In genomic region chr9:33295571-33295970, GRCh38 we compare ENCODE assay signal across 13 cellular contexts. TPM values are rescaled to one million over a fixed set of nuclear protein-coding genes. Genes with fewer than 3 reads are reported as not detected.
DNase-seq lines count a peak whose midpoint lies in the region; ATAC-seq, FAIRE-seq and TF ChIP-seq lines count a peak whose summit lies in the region.
"Had no signal": no experiment of that assay in that cellular context is flagged by ENCODE, and none has a peak within 500 bp of the region (broad histone marks: within the 10 kb centered on the region; RNA-seq: fewer than 3 reads in every experiment).

No MANE protein-coding gene starts in this region.

- H3K4me2 ChIP-seq in GM12878 (ENCODE audit: control insufficient read depth, insufficient read depth) = peak overlapping the region; percentile 90

- BruUV-seq in GM12878 (replicated peaks; lab: Mats Ljungman, UMichigan) = no TSS peak

- in situ Hi-C loops in GM12878 (cut with MboI) = loop anchor here (5.0 kb wide), 1 partner anchor 48 kb away; no protein-coding TSS in a partner anchor

- TF ChIP-seq EP300 in GM12878 (IDR thresholded peaks at IDR 0.05; ENCODE audit: borderline replicate concordance in 1 of 2, control insufficient read depth in 1 of 2, low read depth in 2 of 2, low read length in 2 of 2) = no peak; a peak in 1 of 4 replicates

- peak overlapping the region; percentile 46 for H3K9ac ChIP-seq in GM12878 (ENCODE audit: control insufficient read depth, insufficient read depth, low read length)

- no peak for TF ChIP-seq RAD21 in GM12878 (IDR thresholded peaks at IDR 0.05; ENCODE audit: insufficient read depth, low read depth, low read length)

- no peaks in the 10 kb centered on the region for H3K9me3 ChIP-seq in GM12878 (replicated peaks; ENCODE audit: control insufficient read depth, insufficient read depth, low read length)

- peaks cover 31% of the 10 kb centered on the region for H3K4me1 ChIP-seq in GM12878 (ENCODE audit: control insufficient read depth, insufficient read depth, low read length)

- POLR2A ChIA-PET in GM12878 (lab: Charles Lee) = interaction anchor here (0.9 kb wide), 1 partner anchor 178 kb away, joined by 4 read pairs; the partner anchor contains the start of gene NOL6

- CTCF ChIA-PET in GM12878 (lab: Yijun Ruan, JAX) = interaction anchor here (1.1 to 3.6 kb wide), 2 partner anchors 9 to 23 kb away, joined by 3 to 32 read pairs; no protein-coding TSS in a partner anchor

- SMC1A ChIA-PET in GM12878 (lab: Charles Lee; ENCODE audit: uncharacterized antibody, unreplicated experiment) = interaction anchor here (0.7 to 1.3 kb wide), 2 partner anchors 9 to 158 kb away, joined by 3 read pairs; no protein-coding TSS in a partner anchor

- FAIRE-seq in GM12878 (lab: Jason Lieb, UNC) = peak; percentile 84
- FAIRE-seq: astrocyte had no signal

- TF ChIP-seq POLR2A in GM12878 (IDR thresholded peaks at IDR 0.05; ENCODE audit: low read depth, low read length) = no peak

- H3K4me3 ChIP-seq in GM12878 = peak overlapping the region; percentile 67
- H3K4me3 ChIP-seq in dorsolateral prefrontal cortex = peak overlapping the region in 12 of 59 donors; percentile 1 to 19 (median 12)
- H3K4me3 ChIP-seq: lung had no signal

- 1% methylated on average over 2 of the region's 2 CpGs for WGBS in GM12878 (ENCODE audit: insufficient coverage, insufficient replicate concordance, low lambda C conversion rate, missing lambda C conversion rate)

- H3K79me2 ChIP-seq in GM12878 (ENCODE audit: control insufficient read depth, insufficient read depth, low read length) = peaks cover 97% of the 10 kb centered on the region

- TF ChIP-seq CTCF in GM20000 (IDR thresholded peaks at IDR 0.05; ENCODE audit: extremely low read depth, missing control alignments) (no peak), GM12878 (IDR thresholded peaks at IDR 0.05 in 2 of 3, conservative IDR thresholded peaks at IDR 0.05 in 1 of 3; ENCODE audit: control insufficient read depth in 2 of 3, extremely low read depth in 1 of 3, insufficient read depth in 1 of 3, low read depth in 3 of 3, low read length in 3 of 3) (no peak), dorsolateral prefrontal cortex (IDR thresholded peaks at IDR 0.05 in 54 of 56, conservative IDR thresholded peaks at IDR 0.05 in 2 of 56; ENCODE audit: low read depth in 1 of 56, partially characterized antibody in 56 of 56) (no peak)

- peak overlapping the region; percentile 77 for H3K27ac ChIP-seq in GM12878 (ENCODE audit: control insufficient read depth, insufficient read depth)
- peak overlapping the region in 5 of 59 donors; percentile 9 to 41 (median 22) for H3K27ac ChIP-seq in dorsolateral prefrontal cortex

- ATAC-seq in GM18499 (IDR thresholded peaks at IDR 0.05; ENCODE audit: insufficient read depth, unreplicated experiment) = peak; percentile 32
- peak; percentile 37 for ATAC-seq in HG03378 (IDR thresholded peaks at IDR 0.05; ENCODE audit: unreplicated experiment)
- ATAC-seq in GM12878 = peak; percentile 60

- intact Hi-C loops in GM12878 (cut with micrococcal nuclease; ENCODE audit: unreplicated experiment) = loop anchor here (10.0 kb wide), 1 partner anchor 131 kb away; the partner anchor contains the start of gene B4GALT1
- intact Hi-C loops in dorsolateral prefrontal cortex (cut with DNase I) = no loop called here

- RAD21 ChIA-PET in GM12878 (lab: Charles Lee; ENCODE audit: unreplicated experiment) = interaction anchor here (2.9 kb wide), 1 partner anchor 8 kb away, joined by 13 read pairs; no protein-coding TSS in a partner anchor

- H2AFZ ChIP-seq in GM12878 (ENCODE audit: control insufficient read depth, low read depth, low read length) = no peak overlapping the region

- DNase-seq in GM20000 (ENCODE audit: low spot score) = peak; percentile 59
- peak; percentile 43 for DNase-seq in GM12878 (ENCODE audit: low read depth, low spot score)
- DNase-seq in putamen (ENCODE audit: low spot score) = no peak
- no peak for DNase-seq in T1000 (lab: John Stamatoyannopoulos, UW)
- no peak for DNase-seq in dorsolateral prefrontal cortex
- no peak for DNase-seq in A172 (ENCODE audit: low spot score)
- DNase-seq: NCI-H345 had no signal

- H3K27me3 ChIP-seq in GM12878 (replicated peaks in 1 of 2; ENCODE audit: control insufficient read depth in 2 of 2, insufficient read depth in 2 of 2, low read length in 1 of 2) (no peaks in the 10 kb centered on the region), dorsolateral prefrontal cortex (no peaks in the 10 kb centered on the region)

- peaks cover 4 to 38% of the 10 kb centered on the region in 2 experiments; a peak in 3 of 4 replicates for H3K36me3 ChIP-seq in GM12878 (ENCODE audit: control insufficient read depth in 2 of 2, insufficient read depth in 2 of 2, low read length in 1 of 2)

- no peaks in the 10 kb centered on the region for H4K20me1 ChIP-seq in GM12878 (ENCODE audit: control insufficient read depth, insufficient read depth)

RNA-seq across cellular contexts. Expression of gene NFX1, which starts 5.3 kb away (rescaled TPM):
- total RNA-seq in GM12878 (2013; cell fraction: nucleolus; rRNA removed) = 106 and 126 TPM in 2 replicates
- total RNA-seq in GM12878 (2014; rRNA removed) = 31.7 and 33.0 TPM in 2 replicates
- 32.4 and 33.8 TPM in 2 replicates for total RNA-seq in GM12878 (2014; rRNA removed; fragmentation: Illumina TruSeq; extraction: Trizol)
- total RNA-seq in GM12878 (2021) = 32.6 and 37.7 TPM in 2 replicates
- polyA plus RNA-seq in GM12878 (2011; ENCODE audit: low read depth) = 25.7 TPM
- polyA plus RNA-seq in GM12878 (2011; rRNA removed) = 43.6 and 44.2 TPM in 2 replicates
- 46.4 and 50.9 TPM in 2 replicates for polyA plus RNA-seq in GM12878 (2011; cell fraction: cytosol; rRNA removed)
- 56.3 and 62.8 TPM in 2 replicates for polyA plus RNA-seq in GM12878 (2011; cell fraction: nucleus; rRNA removed)
- polyA plus RNA-seq in GM12878 (2012) = 29.4 and 36.7 TPM in 2 replicates
- polyA plus RNA-seq in GM12878 (2014; fragmentation: Illumina TruSeq; extraction: Trizol) = 44.4 and 46.0 TPM in 2 replicates
- polyA plus RNA-seq in GM12878 (2014; fragmentation: Nextera tagmentation; extraction: Ambion mirVana) = 10 to 100 TPM; 11.9 to 18.6 TPM
- polyA plus RNA-seq in GM12878 (2014; rRNA removed) = 33.0 and 34.6 TPM in 2 replicates
- polyA plus RNA-seq in GM12878 (2016; fragmentation: Nextera tagmentation; extraction: Ambion mirVana) = 10 to 100 TPM; 42.6 to 45.1 TPM
- 106 and 140 TPM in 2 replicates for polyA minus RNA-seq in GM12878 (2011; rRNA and poly(A)+ RNA removed)
- polyA minus RNA-seq in GM12878 (2011; cell fraction: cytosol; rRNA and poly(A)+ RNA removed) = 19.8 and 30.7 TPM in 2 replicates
- 34.7 and 50.5 TPM in 2 replicates for polyA minus RNA-seq in GM12878 (2011; cell fraction: nucleus; rRNA and poly(A)+ RNA removed)
- 10 to 100 TPM; 33.6 to 54.0 (median 43.9) TPM for total RNA-seq in dorsolateral prefrontal cortex
- 16.3 and 21.7 TPM in 2 replicates for total RNA-seq in A172 (2014; rRNA removed; shearing (Covaris generic))

RNA-seq across cellular contexts. Expression of gene CHMP5, which starts 30.7 kb away (rescaled TPM):
- 27.2 and 29.5 TPM in 2 replicates for total RNA-seq in GM12878 (2013; cell fraction: nucleolus; rRNA removed)
- total RNA-seq in GM12878 (2014; rRNA removed) (40.3 and 55.7 TPM in 2 replicates), GM12878 (2014; rRNA removed; fragmentation: Illumina TruSeq; extraction: Trizol) (68.7 and 75.7 TPM in 2 replicates), GM12878 (2021) (50.6 and 56.7 TPM in 2 replicates), dorsolateral prefrontal cortex (10 to 100 TPM; 41.0 to 98.2 (median 72.4) TPM)
- polyA plus RNA-seq in GM12878 (2011; ENCODE audit: low read depth) = 56.9 TPM
- polyA plus RNA-seq in GM12878 (2011; rRNA removed) (179 and 312 TPM in 2 replicates), GM12878 (2014; fragmentation: Illumina TruSeq; extraction: Trizol) (79.0 and 91.5 TPM in 2 replicates), GM12878 (2014; fragmentation: Nextera tagmentation; extraction: Ambion mirVana) (100 to 1,000 TPM; 121 to 152 TPM), GM12878 (2014; rRNA removed) (41.8 and 65.1 TPM in 2 replicates), GM12878 (2016; fragmentation: Nextera tagmentation; extraction: Ambion mirVana) (10 to 100 TPM; 78.3 to 83.8 TPM)
- 51.2 and 60.3 TPM in 2 replicates for polyA plus RNA-seq in GM12878 (2011; cell fraction: cytosol; rRNA removed)
- polyA plus RNA-seq in GM12878 (2011; cell fraction: nucleus; rRNA removed) = 56.1 and 66.1 TPM in 2 replicates
- polyA plus RNA-seq in GM12878 (2012) = 63.1 and 86.9 TPM in 2 replicates
- polyA minus RNA-seq in GM12878 (2011; rRNA and poly(A)+ RNA removed) = 28.8 and 52.7 TPM in 2 replicates
- 18.2 and 24.5 TPM in 2 replicates for polyA minus RNA-seq in GM12878 (2011; cell fraction: cytosol; rRNA and poly(A)+ RNA removed)
- 9.8 and 20.5 TPM in 2 replicates for polyA minus RNA-seq in GM12878 (2011; cell fraction: nucleus; rRNA and poly(A)+ RNA removed)
- 137 and 153 TPM in 2 replicates for total RNA-seq in A172 (2014; rRNA removed; shearing (Covaris generic))

RNA-seq across cellular contexts. Expression of gene BAG1, which starts 31.1 kb away (rescaled TPM):
- 43.3 and 52.7 TPM in 2 replicates for total RNA-seq in GM12878 (2013; cell fraction: nucleolus; rRNA removed)
- 46.3 and 50.0 TPM in 2 replicates for total RNA-seq in GM12878 (2014; rRNA removed)
- 67.9 and 72.1 TPM in 2 replicates for total RNA-seq in GM12878 (2014; rRNA removed; fragmentation: Illumina TruSeq; extraction: Trizol)
- 120 and 121 TPM in 2 replicates for total RNA-seq in GM12878 (2021)
- 56.0 TPM for polyA plus RNA-seq in GM12878 (2011; ENCODE audit: low read depth)
- 43.9 and 54.3 TPM in 2 replicates for polyA plus RNA-seq in GM12878 (2011; rRNA removed)
- 28.7 and 38.7 TPM in 2 replicates for polyA plus RNA-seq in GM12878 (2011; cell fraction: cytosol; rRNA removed)
- 28.4 and 37.7 TPM in 2 replicates for polyA plus RNA-seq in GM12878 (2011; cell fraction: nucleus; rRNA removed)
- polyA plus RNA-seq in GM12878 (2012) = 51.5 and 53.4 TPM in 2 replicates
- polyA plus RNA-seq in GM12878 (2014; fragmentation: Illumina TruSeq; extraction: Trizol) = 60.8 and 65.6 TPM in 2 replicates
- polyA plus RNA-seq in GM12878 (2014; fragmentation: Nextera tagmentation; extraction: Ambion mirVana) = 10 to 100 TPM; 11.6 to 43.8 TPM
- polyA plus RNA-seq in GM12878 (2014; rRNA removed) = 107 and 115 TPM in 2 replicates
- 100 to 1,000 TPM; 120 to 135 TPM for polyA plus RNA-seq in GM12878 (2016; fragmentation: Nextera tagmentation; extraction: Ambion mirVana)
- polyA minus RNA-seq in GM12878 (2011; rRNA and poly(A)+ RNA removed) = 24.5 and 25.2 TPM in 2 replicates
- 11.5 and 14.2 TPM in 2 replicates for polyA minus RNA-seq in GM12878 (2011; cell fraction: cytosol; rRNA and poly(A)+ RNA removed)
- 27.7 and 54.5 TPM in 2 replicates for polyA minus RNA-seq in GM12878 (2011; cell fraction: nucleus; rRNA and poly(A)+ RNA removed)
- total RNA-seq in dorsolateral prefrontal cortex = 100 to 1,000 TPM in 9 of 120 experiments, 10 to 100 TPM in 111; 49.1 to 127 (median 80.7) TPM
- total RNA-seq in A172 (2014; rRNA removed; shearing (Covaris generic)) = 29.5 and 30.7 TPM in 2 replicates

RNA-seq across cellular contexts. Expression of gene SPINK4, which starts 55.6 kb away (rescaled TPM):
- total RNA-seq in GM12878 (2013; cell fraction: nucleolus; rRNA removed) = not detected in 2 replicates
- total RNA-seq in GM12878 (2014; rRNA removed) = not detected in 2 replicates
- not detected in 2 replicates for total RNA-seq in GM12878 (2014; rRNA removed; fragmentation: Illumina TruSeq; extraction: Trizol)
- not detected in 2 replicates for total RNA-seq in GM12878 (2021)
- polyA plus RNA-seq in GM12878 (2011; ENCODE audit: low read depth) = not detected
- not detected in 2 replicates for polyA plus RNA-seq in GM12878 (2011; rRNA removed)
- not detected in 2 replicates for polyA plus RNA-seq in GM12878 (2011; cell fraction: cytosol; rRNA removed)
- not detected in 2 replicates for polyA plus RNA-seq in GM12878 (2011; cell fraction: nucleus; rRNA removed)
- not detected in 2 replicates for polyA plus RNA-seq in GM12878 (2012)
- polyA plus RNA-seq in GM12878 (2014; fragmentation: Illumina TruSeq; extraction: Trizol) = not detected in 2 replicates
- not detected for polyA plus RNA-seq in GM12878 (2014; fragmentation: Nextera tagmentation; extraction: Ambion mirVana)
- not detected in 2 replicates for polyA plus RNA-seq in GM12878 (2014; rRNA removed)
- not detected for polyA plus RNA-seq in GM12878 (2016; fragmentation: Nextera tagmentation; extraction: Ambion mirVana)
- polyA minus RNA-seq in GM12878 (2011; rRNA and poly(A)+ RNA removed) = not detected in 2 replicates
- 6.7 and 35.7 TPM in 2 replicates for polyA minus RNA-seq in GM12878 (2011; cell fraction: cytosol; rRNA and poly(A)+ RNA removed)
- 1.8 TPM in 1 of 2 replicates, not detected in the other for polyA minus RNA-seq in GM12878 (2011; cell fraction: nucleus; rRNA and poly(A)+ RNA removed)
- not detected for total RNA-seq in dorsolateral prefrontal cortex
- total RNA-seq in A172 (2014; rRNA removed; shearing (Covaris generic)) = not detected in 2 replicates
- total RNA-seq: astrocyte, fibroblast of lung, lung, subcutaneous adipose tissue had no signal
- polyA plus RNA-seq: fibroblast of lung, lung had no signal

Comparison
In these comparisons a context has a peak if more than half of its experiments do, and no peak if none do; other contexts are left out.
1. DNase-seq: peak in GM20000 (single experiment) and GM12878 (single experiment); none in putamen (single experiment), T1000 (single experiment), dorsolateral prefrontal cortex (0 of 10) and A172 (single experiment).
2. Peak in every context shown above with its lines, with median percentiles within 50 percentile points of each other: ATAC-seq.